In genomic region chr3:195542691-195543641, GRCh38 we compare ENCODE assay signal across 8 cellular contexts. TPM values are rescaled to one million over a fixed set of nuclear protein-coding genes. Genes with fewer than 3 reads are reported as not detected.
DNase-seq lines count a peak whose midpoint lies in the region; ATAC-seq and TF ChIP-seq lines count a peak whose summit lies in the region.

Gene PPP1R2, minus strand, starts transcription at chr3:195543325. Its CDS starts 300 bp downstream, at chr3:195543025.

- H3K27me3 Mint-ChIP-seq in effector memory CD8-positive, alpha-beta T cell, result no peaks in the 10 kb centered on the region

- no peaks in the 10 kb centered on the region for H3K36me3 ChIP-seq in mesendoderm (ENCODE audit: control insufficient read depth, insufficient read depth, low read length)

- peaks cover 37% of the 10 kb centered on the region for H3K36me3 Mint-ChIP-seq in effector memory CD8-positive, alpha-beta T cell (ENCODE audit: insufficient read depth)

- no peak within 1 kb of the TSS for H2AK5ac ChIP-seq in mesendoderm (ENCODE audit: low read length)

- H3K4me3 ChIP-seq in mesendoderm (ENCODE audit: low read length), result peak within 1 kb of the TSS; percentile 77

- H3K79me2 ChIP-seq in mesendoderm (ENCODE audit: control insufficient read depth, insufficient read depth, low read length), result peaks cover 14% of the 10 kb centered on the region

- H3K9me3 Mint-ChIP-seq in effector memory CD8-positive, alpha-beta T cell, result no peaks in the 10 kb centered on the region

- peak within 1 kb of the TSS; percentile 94 to 97 for H3K27ac Mint-ChIP-seq in effector memory CD8-positive, alpha-beta T cell

- H3K9ac ChIP-seq in mesendoderm (ENCODE audit: low read length), result peak within 1 kb of the TSS; percentile 86

- peak within 1 kb of the TSS; percentile 56 for H3K27ac ChIP-seq in mesendoderm (ENCODE audit: low read depth, low read length)

- H3K4me1 Mint-ChIP-seq in effector memory CD8-positive, alpha-beta T cell (ENCODE audit: low read depth in 2 of 2), result peaks cover 63 to 78% of the 10 kb centered on the region in 2 donors

- peaks cover 7% of the 10 kb centered on the region for H3K79me1 ChIP-seq in mesendoderm (ENCODE audit: low read length)

- H2BK15ac ChIP-seq in mesendoderm (replicated peaks; ENCODE audit: low read depth), result no peak within 1 kb of the TSS

- no peak within 1 kb of the TSS for H3K18ac ChIP-seq in mesendoderm (ENCODE audit: low read length)

- peak; percentile 57 for DNase-seq in CMK (ENCODE audit: low read depth)
- peak; percentile 95 for DNase-seq in GM20000 (ENCODE audit: low spot score)
- peak; percentile 94 for DNase-seq in HT-29 (ENCODE audit: low spot score)
- peak; percentile 86 for DNase-seq in NK-92 treated with Interleukin-12 subunit alpha and Interleukin-12 subunit beta, amount 100 ng/mL, for 24 hours (lab: John Stamatoyannopoulos, UW)
- DNase-seq in activated CD8-positive, alpha-beta memory T cell treated with anti-CD3 and anti-CD28 coated beads for 48 hours (ENCODE audit: low read depth in 2 of 3, low spot score in 2 of 3), result peak; percentile 79 to 88 (median 87)
- DNase-seq in effector memory CD8-positive, alpha-beta T cell, result peak; percentile 88
- peak; percentile 94 for DNase-seq in mesendoderm
- DNase-seq in stimulated activated CD8-positive, alpha-beta memory T cell treated with anti-CD3 and anti-CD28 coated beads, Interleukin-12 subunit alpha, Interleukin-12 subunit beta, amount 100 ng/mL, for 4 hours (ENCODE audit: low read depth), result peak; percentile 86

- H4K8ac ChIP-seq in mesendoderm (ENCODE audit: low read depth, low read length), result no peak within 1 kb of the TSS

- H3K4me2 ChIP-seq in mesendoderm (ENCODE audit: low read length), result peak within 1 kb of the TSS; percentile 90

- no CpG with 5 or more reads among the region's 105 CpGs for WGBS in mesendoderm (ENCODE audit: extremely low coverage, insufficient coverage, low lambda C conversion rate)

- no peaks in the 10 kb centered on the region for H3K27me3 ChIP-seq in mesendoderm (ENCODE audit: insufficient read depth, low read length, poor library complexity)

- peak within 1 kb of the TSS; percentile 92 to 93 for H3K4me3 Mint-ChIP-seq in effector memory CD8-positive, alpha-beta T cell

- no peak for TF ChIP-seq CTCF in GM20000 (IDR thresholded peaks at IDR 0.05; ENCODE audit: extremely low read depth, missing control alignments)

- no peak within 1 kb of the TSS for H4K5ac ChIP-seq in mesendoderm (ENCODE audit: low read length)

- no peak within 1 kb of the TSS for H2BK5ac ChIP-seq in mesendoderm (ENCODE audit: low read length)

- peak; percentile 84 for ATAC-seq in effector memory CD8-positive, alpha-beta T cell (replicated peaks)

- H2BK120ac ChIP-seq in mesendoderm (ENCODE audit: low read depth, low read length), result no peak within 1 kb of the TSS

- H3K4ac ChIP-seq in mesendoderm (ENCODE audit: low read depth, low read length), result no peak within 1 kb of the TSS

- H3K56ac ChIP-seq in mesendoderm (ENCODE audit: low read length), result peak within 1 kb of the TSS; percentile 97

- H3K23ac ChIP-seq in mesendoderm (ENCODE audit: low read length), result peak within 1 kb of the TSS; percentile 53

- H3K4me1 ChIP-seq in mesendoderm (ENCODE audit: control insufficient read depth, low read depth, low read length), result peaks cover 3% of the 10 kb centered on the region

RNA-seq across cellular contexts. Expression of gene PPP1R2, which starts in this region (rescaled TPM):
- total RNA-seq in HT-29 (2014; rRNA removed; shearing (Covaris generic)), result 121 and 140 TPM in 2 replicates
- polyA plus RNA-seq in mesendoderm (2013, experiment 1 of 2), result 20.5 TPM
- polyA plus RNA-seq in mesendoderm (2013, experiment 2 of 2), result 20.5 TPM

Comparison
In these comparisons a context has a peak if more than half of its experiments do, and no peak if none do; other contexts are left out.
1. Peak in every context shown above with its lines: DNase-seq, ATAC-seq, H3K4me3 ChIP-seq and H3K27ac ChIP-seq.